21 cellular contexts compared by ENCODE assay signal in genomic region chr4:8581094-8581861, GRCh38. TPM values are rescaled to one million over a fixed set of nuclear protein-coding genes. Genes with fewer than 3 reads are reported as not detected.
DNase-seq lines count a peak whose midpoint lies in the region; ATAC-seq and TF ChIP-seq lines count a peak whose summit lies in the region.
"Had no signal": no experiment of that assay in that cellular context is flagged by ENCODE, and none has a peak within 500 bp of the region (broad histone marks: within the 10 kb centered on the region; RNA-seq: fewer than 3 reads in every experiment).

No MANE protein-coding gene starts in this region.

- no peak overlapping the region for H2AFZ ChIP-seq in osteoblast (ENCODE audit: low read length)

- no CpG with 5 or more reads among the region's 66 CpGs for WGBS in iPS DF 6.9 (ENCODE audit: insufficient coverage, insufficient read length)

- H3K27me3 ChIP-seq in BLaER1: no peaks in the 10 kb centered on the region
- H3K27me3 ChIP-seq in HUES48 (ENCODE audit: control insufficient read depth, insufficient read depth, low read length): peaks cover 38% of the 10 kb centered on the region
- peaks cover 3% of the 10 kb centered on the region; the same call in 1 of the 2 replicates for H3K27me3 ChIP-seq in iPS DF 6.9 (ENCODE audit: control insufficient read depth, insufficient read depth, low read length)
- peaks cover 41% of the 10 kb centered on the region for H3K27me3 ChIP-seq in osteoblast (ENCODE audit: insufficient read depth, low read length)
- H3K27me3 ChIP-seq in colonic mucosa: no peaks in the 10 kb centered on the region

- H3K4me1 ChIP-seq in BLaER1 (peaks cover 34% of the 10 kb centered on the region), HUES48 (ENCODE audit: control insufficient read depth, insufficient read depth, low read length) (peaks cover 9% of the 10 kb centered on the region), iPS DF 6.9 (ENCODE audit: control insufficient read depth, insufficient read depth, low read length) (peaks cover 7% of the 10 kb centered on the region), osteoblast (ENCODE audit: insufficient read depth, low read length) (no peaks in the 10 kb centered on the region), colonic mucosa (no peaks in the 10 kb centered on the region)

- intact Hi-C loops in colonic mucosa (cut with DNase I): no loop called here

- DNase-seq in iPS DF 6.9 (ENCODE audit: low read depth, low spot score) (no peak), osteoblast (ENCODE audit: insufficient read length, low spot score, missing footprints) (peak; percentile 55), colonic mucosa (no peak), RKO (ENCODE audit: low spot score) (no peak), NCI-H524 treated with DMSO at 0.1 percent for 48 hours (lab: John Stamatoyannopoulos, UW) (no peak)
- DNase-seq: activated B cell treated with CpG ODN at 0.5 μM for 24 hours; activated T-cell treated with anti-CD3 and anti-CD28 coated beads, Interleukin-2, amount 50 U/mL, for 4 hours; anterior cingulate cortex; central memory CD4-positive, alpha-beta T cell; DMS 273 treated with DMSO at 0.1 percent for 48 hours; foreskin melanocyte; KG1; midbrain; MV-4-11 had no signal

- H3K9me3 ChIP-seq in BLaER1 (no peaks in the 10 kb centered on the region; the same call in 1 of the 2 replicates), HUES48 (ENCODE audit: control insufficient read depth, insufficient read depth, low read length) (no peaks in the 10 kb centered on the region), iPS DF 6.9 (ENCODE audit: control insufficient read depth, insufficient read depth, low read length) (no peaks in the 10 kb centered on the region), osteoblast (ENCODE audit: low read depth, low read length) (no peaks in the 10 kb centered on the region), colonic mucosa (no peaks in the 10 kb centered on the region)

- TF ChIP-seq CTCF in osteoblast (IDR thresholded peaks at IDR 0.05; ENCODE audit: extremely low read depth, low read depth, low read length): no peak
- no peak for TF ChIP-seq CTCF in colonic mucosa (IDR thresholded peaks at IDR 0.05)

- H3K4me3 ChIP-seq in BLaER1 (no peak overlapping the region), HUES48 (ENCODE audit: low read depth, low read length) (peak overlapping the region; percentile 49; the same call in 1 of the 2 replicates), iPS DF 6.9 (ENCODE audit: low read length) (peak overlapping the region; percentile 3; the same call in 1 of the 2 replicates), osteoblast (ENCODE audit: insufficient read depth, low read length) (no peak overlapping the region), colonic mucosa (no peak overlapping the region)

- H3K4me2 ChIP-seq in BLaER1: peak overlapping the region; percentile 57
- H3K4me2 ChIP-seq in osteoblast (ENCODE audit: insufficient read depth, low read length): no peak overlapping the region

- H3K9ac ChIP-seq in BLaER1 (no peak overlapping the region), HUES48 (ENCODE audit: low read depth, low read length) (no peak overlapping the region), colonic mucosa (ENCODE audit: low read depth in 2 of 2, low read length in 2 of 2) (no peak overlapping the region)

- H3K36me3 ChIP-seq in BLaER1 (no peaks in the 10 kb centered on the region), HUES48 (ENCODE audit: control insufficient read depth, insufficient read depth, low read length) (no peaks in the 10 kb centered on the region), iPS DF 6.9 (ENCODE audit: control insufficient read depth, insufficient read depth, low read length) (peaks cover 4% of the 10 kb centered on the region; the same call in 1 of the 2 replicates), osteoblast (ENCODE audit: insufficient read depth, low read length) (no peaks in the 10 kb centered on the region), colonic mucosa (no peaks in the 10 kb centered on the region)

- peaks cover 22% of the 10 kb centered on the region; the same call in 1 of the 2 replicates for H4K20me1 ChIP-seq in BLaER1
- no peaks in the 10 kb centered on the region for H4K20me1 ChIP-seq in osteoblast (ENCODE audit: insufficient read depth, low read length)

- no peaks in the 10 kb centered on the region for H3K79me2 ChIP-seq in osteoblast (ENCODE audit: insufficient read depth, low read length)

- ATAC-seq in HG03280 (IDR thresholded peaks at IDR 0.05; ENCODE audit: unreplicated experiment): no peak
- ATAC-seq: stimulated activated memory B cell treated with anti-CD40 and anti-IgM and Interleukin-4, amounts not matched to agents 10 μg/mL and 1 μg/mL and 100 μg/mL, for 72 hours had no signal

- H3K27ac ChIP-seq in BLaER1 (no peak overlapping the region), HUES48 (ENCODE audit: low read depth, low read length) (no peak overlapping the region), iPS DF 6.9 (ENCODE audit: low read length) (no peak overlapping the region), osteoblast (ENCODE audit: low read depth, low read length) (no peak overlapping the region), colonic mucosa (no peak overlapping the region)
- H3K27ac ChIP-seq: RWPE1 had no signal

RNA-seq across cellular contexts. Expression of gene GPR78, which starts 1.1 kb away (rescaled TPM):
- total RNA-seq in osteoblast (1.2 and 1.8 TPM in 2 replicates), colonic mucosa (not detected)
- total RNA-seq: activated B cell treated with CpG ODN at 0.5 μM for 24 hours; activated T-cell treated with anti-CD3 and anti-CD28 coated beads, Interleukin-2, amount 50 U/mL, for 4 hours; CD4-positive, alpha-beta T cell; G401 had no signal

RNA-seq across cellular contexts. Expression of gene CPZ, which starts 11.3 kb away (rescaled TPM):
- total RNA-seq in osteoblast: 21.2 and 44.5 TPM in 2 replicates
- total RNA-seq in colonic mucosa: 1 to 10 TPM; 1.2 to 1.5 TPM
- total RNA-seq: activated B cell treated with CpG ODN at 0.5 μM for 24 hours; activated T-cell treated with anti-CD3 and anti-CD28 coated beads, Interleukin-2, amount 50 U/mL, for 4 hours; CD4-positive, alpha-beta T cell; G401 had no signal

Comparison
In these comparisons a context has a peak if more than half of its experiments do, and no peak if none do; other contexts are left out.
1. H3K4me3 ChIP-seq: peak in HUES48 (single experiment) and iPS DF 6.9 (single experiment); none in BLaER1 (single experiment), osteoblast (single experiment) and colonic mucosa (single experiment).